Comparison of ENCODE assay signal across 16 cellular contexts in the genomic region with DNA sequence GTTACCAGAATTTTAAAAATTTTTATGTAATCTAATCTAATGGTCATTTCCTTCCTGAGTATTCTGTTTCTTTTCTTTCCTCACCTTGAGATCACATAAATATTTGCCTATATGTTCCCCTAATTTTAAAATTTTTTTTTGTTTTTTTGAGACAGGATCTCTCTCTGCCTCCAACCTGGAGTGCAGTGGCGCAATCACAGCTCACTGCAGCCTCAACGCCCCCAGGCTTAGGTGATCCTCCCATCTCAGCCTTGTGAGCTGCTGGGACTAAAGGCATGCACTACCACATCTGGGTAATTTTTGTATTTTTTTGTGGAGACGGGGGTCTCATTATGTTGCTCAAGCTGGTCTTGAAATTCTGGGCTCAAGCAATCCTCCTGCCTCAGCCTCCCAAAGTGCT.
"Had no signal": no experiment of that assay in that cellular context is flagged by ENCODE, and none has a peak within 500 bp of the region (broad histone marks: within the 10 kb centered on the region; RNA-seq: fewer than 3 reads in every experiment).

No MANE protein-coding gene starts in this region.

- H3K36me3 ChIP-seq: brain microvascular endothelial cell, cardiac muscle cell had no signal

- H3K27ac ChIP-seq: brain microvascular endothelial cell, cardiac muscle cell, VCaP had no signal

- DNase-seq: activated CD4-positive, alpha-beta memory T cell treated with anti-CD3 and anti-CD28 coated beads, Interleukin-2, amount 10 ng/mL, durations not matched to agents 7 days and 5 days; activated CD4-positive, alpha-beta T cell treated with anti-CD3 and anti-CD28 coated beads for 36 hours; activated CD4-positive, alpha-beta T cell treated with anti-CD3 and anti-CD28 coated beads, Interleukin-2, amount 50 U/mL, for 1 hour; activated CD4-positive, CD25-positive, alpha-beta regulatory T cell; activated gamma-delta T cell treated with Interleukin-2 at 50 U/mL for 16 hours; activated naive CD4-positive, alpha-beta T cell treated with anti-CD3 and anti-CD28 coated beads, Interleukin-2, amount 10 ng/mL, durations not matched to agents 7 days and 5 days; activated naive CD8-positive, alpha-beta T cell treated with anti-CD3 and anti-CD28 coated beads for 36 hours; activated T-cell treated with anti-CD3 and anti-CD28 coated beads for 4 hours; activated T-cell treated with anti-CD3 and anti-CD28 coated beads, Interleukin-2, amount 50 U/mL, for 72 hours; brain microvascular endothelial cell; cerebellar nuclear complex; NCI-H2029 had no signal

- ATAC-seq: activated CD4-positive, alpha-beta T cell treated with anti-CD3 and anti-CD28 coated beads for 36 hours; activated T-cell treated with anti-CD3 and anti-CD28 coated beads, Interleukin-2, amount 50 U/mL, for 72 hours; PC-3 had no signal

- H3K4me3 ChIP-seq: cardiac muscle cell had no signal

- FAIRE-seq: colon had no signal

- H3K27me3 ChIP-seq: brain microvascular endothelial cell, cardiac muscle cell had no signal
